ENCODE assay signal across 14 cellular contexts in genomic region chr14:89442280-89442679, GRCh38. TPM values are rescaled to one million over a fixed set of nuclear protein-coding genes. Genes with fewer than 3 reads are reported as not detected.
DNase-seq lines count a peak whose midpoint lies in the region; ATAC-seq lines count a peak whose summit lies in the region.
"Had no signal": no experiment of that assay in that cellular context is flagged by ENCODE, and none has a peak within 500 bp of the region (broad histone marks: within the 10 kb centered on the region; RNA-seq: fewer than 3 reads in every experiment).

No MANE protein-coding gene starts in this region.

- H3K9me3 ChIP-seq in iPS-20b (ENCODE audit: insufficient read depth, low read depth, low read length) = no peaks in the 10 kb centered on the region

- ATAC-seq in activated CD8-positive, alpha-beta T cell treated with anti-CD3 and anti-CD28 coated beads, Interleukin-2, amount 10 ng/mL, durations not matched to agents 7 days and 5 days = no peak
- ATAC-seq in stimulated activated memory B cell treated with anti-CD40 and anti-IgM and Interleukin-4, amounts not matched to agents 10 μg/mL and 1 μg/mL and 100 μg/mL, for 72 hours = no peak
- no peak for ATAC-seq in GM21717 (IDR thresholded peaks at IDR 0.05; ENCODE audit: unreplicated experiment)

- no peaks in the 10 kb centered on the region for H3K27me3 ChIP-seq in iPS-20b (ENCODE audit: insufficient read depth, low read length)

- peaks cover 16% of the 10 kb centered on the region for H3K36me3 Mint-ChIP-seq in activated T-cell treated with anti-CD3 and anti-CD28 coated beads, Interleukin-2, amount 50 U/mL, for 24 hours (ENCODE audit: low read depth)
- H3K36me3 Mint-ChIP-seq in activated CD8-positive, alpha-beta T cell treated with anti-CD3 and anti-CD28 coated beads, Interleukin-2, amount 10 ng/mL, durations not matched to agents 7 days and 5 days (ENCODE audit: low read depth) = peaks cover 22% of the 10 kb centered on the region
- peaks cover 3% of the 10 kb centered on the region for H3K36me3 Mint-ChIP-seq in stimulated activated memory B cell treated with anti-CD40 and anti-IgM and Interleukin-4, amounts not matched to agents 10 μg/mL and 1 μg/mL and 100 μg/mL, for 72 hours

- H3K27ac Mint-ChIP-seq in activated T-cell treated with anti-CD3 and anti-CD28 coated beads, Interleukin-2, amount 50 U/mL, for 24 hours = peak overlapping the region; percentile 64
- peak overlapping the region; percentile 36 for H3K27ac Mint-ChIP-seq in activated CD8-positive, alpha-beta T cell treated with anti-CD3 and anti-CD28 coated beads, Interleukin-2, amount 10 ng/mL, durations not matched to agents 7 days and 5 days
- peak overlapping the region; percentile 90 for H3K27ac Mint-ChIP-seq in stimulated activated memory B cell treated with anti-CD40 and anti-IgM and Interleukin-4, amounts not matched to agents 10 μg/mL and 1 μg/mL and 100 μg/mL, for 72 hours
- H3K27ac Mint-ChIP-seq: progenitor cell of endocrine pancreas had no signal

- peaks cover 8% of the 10 kb centered on the region for H3K9me3 Mint-ChIP-seq in activated T-cell treated with anti-CD3 and anti-CD28 coated beads, Interleukin-2, amount 50 U/mL, for 24 hours
- H3K9me3 Mint-ChIP-seq in activated CD8-positive, alpha-beta T cell treated with anti-CD3 and anti-CD28 coated beads, Interleukin-2, amount 10 ng/mL, durations not matched to agents 7 days and 5 days (ENCODE audit: insufficient read depth) = no peaks in the 10 kb centered on the region
- H3K9me3 Mint-ChIP-seq in stimulated activated memory B cell treated with anti-CD40 and anti-IgM and Interleukin-4, amounts not matched to agents 10 μg/mL and 1 μg/mL and 100 μg/mL, for 72 hours = no peaks in the 10 kb centered on the region

- peak overlapping the region; percentile 63; the same call in 1 of the 2 replicates for H3K9ac ChIP-seq in iPS-20b (ENCODE audit: low read depth, low read length)

- H3K4me3 Mint-ChIP-seq in activated T-cell treated with anti-CD3 and anti-CD28 coated beads, Interleukin-2, amount 50 U/mL, for 24 hours = no peak overlapping the region
- H3K4me3 Mint-ChIP-seq in activated CD8-positive, alpha-beta T cell treated with anti-CD3 and anti-CD28 coated beads, Interleukin-2, amount 10 ng/mL, durations not matched to agents 7 days and 5 days = no peak overlapping the region
- H3K4me3 Mint-ChIP-seq in stimulated activated memory B cell treated with anti-CD40 and anti-IgM and Interleukin-4, amounts not matched to agents 10 μg/mL and 1 μg/mL and 100 μg/mL, for 72 hours = no peak overlapping the region

- DNase-seq in activated T-cell treated with anti-CD3 and anti-CD28 coated beads, Interleukin-2, amount 50 U/mL, for 24 hours = no peak
- no peak for DNase-seq in activated T-cell treated with anti-CD3 and anti-CD28 coated beads, Interleukin-2, amount 50 U/mL, for 1 hour
- no peak for DNase-seq in activated CD8-positive, alpha-beta T cell treated with anti-CD3 and anti-CD28 coated beads, Interleukin-2, amount 10 ng/mL, durations not matched to agents 7 days and 5 days
- DNase-seq in putamen (ENCODE audit: low spot score) = no peak
- DNase-seq in NCI-H510A treated with DMSO at 0.1 percent for 48 hours (lab: John Stamatoyannopoulos, UW) = no peak
- DNase-seq: 8988T, C1 segment of cervical spinal cord, DMS53, NCI-H2171, T-helper 1 cell had no signal

- H3K4me1 Mint-ChIP-seq in activated T-cell treated with anti-CD3 and anti-CD28 coated beads, Interleukin-2, amount 50 U/mL, for 24 hours (ENCODE audit: low read depth) = peaks cover 71% of the 10 kb centered on the region
- peaks cover 37% of the 10 kb centered on the region for H3K4me1 Mint-ChIP-seq in activated CD8-positive, alpha-beta T cell treated with anti-CD3 and anti-CD28 coated beads, Interleukin-2, amount 10 ng/mL, durations not matched to agents 7 days and 5 days (ENCODE audit: low read depth)
- H3K4me1 Mint-ChIP-seq in stimulated activated memory B cell treated with anti-CD40 and anti-IgM and Interleukin-4, amounts not matched to agents 10 μg/mL and 1 μg/mL and 100 μg/mL, for 72 hours = peaks cover 63% of the 10 kb centered on the region

- CTCF ChIA-PET in activated CD8-positive, alpha-beta T cell treated with anti-CD3 and anti-CD28 coated beads, Interleukin-2, amount 10 ng/mL, durations not matched to agents 7 days and 5 days (lab: Charles Lee) = no interaction called here

- H3K4me1 ChIP-seq in iPS-20b (ENCODE audit: insufficient read depth, low read length) = peaks cover 30% of the 10 kb centered on the region

- H3K4me3 ChIP-seq in iPS-20b (ENCODE audit: low read length) = no peak overlapping the region

- H3K27me3 Mint-ChIP-seq in activated T-cell treated with anti-CD3 and anti-CD28 coated beads, Interleukin-2, amount 50 U/mL, for 24 hours = no peaks in the 10 kb centered on the region
- H3K27me3 Mint-ChIP-seq in activated CD8-positive, alpha-beta T cell treated with anti-CD3 and anti-CD28 coated beads, Interleukin-2, amount 10 ng/mL, durations not matched to agents 7 days and 5 days (ENCODE audit: low read depth) = no peaks in the 10 kb centered on the region
- no peaks in the 10 kb centered on the region for H3K27me3 Mint-ChIP-seq in stimulated activated memory B cell treated with anti-CD40 and anti-IgM and Interleukin-4, amounts not matched to agents 10 μg/mL and 1 μg/mL and 100 μg/mL, for 72 hours

- peak overlapping the region; percentile 95 for H3K27ac ChIP-seq in iPS-20b (ENCODE audit: low read length)

- POLR2A ChIA-PET in activated CD8-positive, alpha-beta T cell treated with anti-CD3 and anti-CD28 coated beads, Interleukin-2, amount 10 ng/mL, durations not matched to agents 7 days and 5 days (lab: Charles Lee) = no interaction called here

- 0 out of 2 replicates have a peak, but pooled peaks cover 2% of the 10 kb centered on the region for H3K36me3 ChIP-seq in iPS-20b (ENCODE audit: insufficient read depth, low read depth, low read length)

RNA-seq across cellular contexts. Expression of gene FOXN3, which starts 25.2 kb away (rescaled TPM):
- 10 to 100 TPM; 70.3 to 72.7 TPM for total RNA-seq in activated CD8-positive, alpha-beta T cell treated with anti-CD3 and anti-CD28 coated beads, Interleukin-2, amount 10 ng/mL, durations not matched to agents 7 days and 5 days

Comparison
In these comparisons a context has a peak if more than half of its experiments do, and no peak if none do; other contexts are left out.
1. H3K27ac Mint-ChIP-seq: peak in every context shown above with its lines; median percentile 90 in stimulated activated memory B cell treated with anti-CD40 and anti-IgM and Interleukin-4, amounts not matched to agents 10 μg/mL and 1 μg/mL and 100 μg/mL, for 72 hours; 64 in activated T-cell treated with anti-CD3 and anti-CD28 coated beads, Interleukin-2, amount 50 U/mL, for 24 hours; 36 in activated CD8-positive, alpha-beta T cell treated with anti-CD3 and anti-CD28 coated beads, Interleukin-2, amount 10 ng/mL, durations not matched to agents 7 days and 5 days.